In the genomic region with DNA sequence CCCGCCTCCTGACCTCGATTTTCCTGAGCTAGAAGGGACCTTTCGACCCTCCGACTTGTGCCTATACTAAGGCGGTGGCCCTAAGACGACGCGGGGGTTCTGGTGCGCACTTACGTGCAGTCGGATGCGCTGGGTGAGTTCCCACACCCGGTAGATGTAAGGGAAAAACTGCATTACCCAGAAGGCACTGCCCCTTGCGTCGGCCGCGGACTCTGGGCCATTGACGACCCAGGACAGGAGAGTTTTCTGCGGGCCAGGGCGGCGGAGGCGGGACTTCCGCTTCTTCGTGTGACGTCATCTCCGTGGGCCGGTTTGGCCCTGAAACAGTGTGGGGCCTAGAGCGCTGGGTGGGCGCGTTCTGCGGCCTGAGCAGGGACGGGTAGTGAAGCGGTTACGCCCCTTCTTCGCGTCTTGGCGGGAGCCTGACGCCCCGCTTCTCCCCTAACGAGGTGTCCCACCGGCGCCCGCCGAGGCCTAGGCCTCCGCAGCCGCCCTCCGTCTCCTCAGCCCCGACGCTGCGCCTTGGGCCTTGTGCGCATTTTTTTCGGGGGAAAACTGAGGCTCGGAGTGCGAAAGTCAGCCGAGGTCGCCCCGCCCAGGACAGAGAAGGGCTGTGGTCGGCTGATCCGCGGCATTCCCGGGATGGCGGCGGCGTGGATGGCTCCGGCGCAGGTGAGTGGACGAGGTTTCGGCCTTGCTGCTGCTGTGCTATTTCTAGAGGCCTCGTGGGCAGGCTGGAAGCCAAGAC, we compare ENCODE assay signal across 1 cellular context.
TF ChIP-seq lines count a peak whose summit lies in the region.

TSS of gene ZNF460 (plus strand) at position 321 of the 748 bp plus-strand sequence. CDS start at position 643, 322 bp downstream.

TF ChIP-seq in GM12878, 131 proteins besides CTCF, POLR2A, EP300 and RAD21 (continued from another document):
- TF ChIP-seq ZNF687 (IDR thresholded peaks at IDR 0.05) (peak; percentile 34; the same call in 1 of the 2 replicates), RELA (IDR thresholded peaks at IDR 0.05; ENCODE audit: borderline replicate concordance, partially characterized antibody) (peak; percentile 55), SMAD1 (IDR thresholded peaks at IDR 0.05; ENCODE audit: low read depth, partially characterized antibody) (no peak), FOXK2 (IDR thresholded peaks at IDR 0.05) (0 out of 2 replicates have a peak, but pooled peaks have one; percentile 14), NFIC (IDR thresholded peaks at IDR 0.05; ENCODE audit: low read depth, low read length) (no peak), E2F8 (IDR thresholded peaks at IDR 0.05; ENCODE audit: low read depth, partially characterized antibody) (no peak), SRF (IDR thresholded peaks at IDR 0.05; ENCODE audit: low read depth in 2 of 2, low read length in 2 of 2) (peak in 1 of 2 experiments; percentile 61; a peak in 1 of 4 replicates)
- TF ChIP-seq, protein P1, sequence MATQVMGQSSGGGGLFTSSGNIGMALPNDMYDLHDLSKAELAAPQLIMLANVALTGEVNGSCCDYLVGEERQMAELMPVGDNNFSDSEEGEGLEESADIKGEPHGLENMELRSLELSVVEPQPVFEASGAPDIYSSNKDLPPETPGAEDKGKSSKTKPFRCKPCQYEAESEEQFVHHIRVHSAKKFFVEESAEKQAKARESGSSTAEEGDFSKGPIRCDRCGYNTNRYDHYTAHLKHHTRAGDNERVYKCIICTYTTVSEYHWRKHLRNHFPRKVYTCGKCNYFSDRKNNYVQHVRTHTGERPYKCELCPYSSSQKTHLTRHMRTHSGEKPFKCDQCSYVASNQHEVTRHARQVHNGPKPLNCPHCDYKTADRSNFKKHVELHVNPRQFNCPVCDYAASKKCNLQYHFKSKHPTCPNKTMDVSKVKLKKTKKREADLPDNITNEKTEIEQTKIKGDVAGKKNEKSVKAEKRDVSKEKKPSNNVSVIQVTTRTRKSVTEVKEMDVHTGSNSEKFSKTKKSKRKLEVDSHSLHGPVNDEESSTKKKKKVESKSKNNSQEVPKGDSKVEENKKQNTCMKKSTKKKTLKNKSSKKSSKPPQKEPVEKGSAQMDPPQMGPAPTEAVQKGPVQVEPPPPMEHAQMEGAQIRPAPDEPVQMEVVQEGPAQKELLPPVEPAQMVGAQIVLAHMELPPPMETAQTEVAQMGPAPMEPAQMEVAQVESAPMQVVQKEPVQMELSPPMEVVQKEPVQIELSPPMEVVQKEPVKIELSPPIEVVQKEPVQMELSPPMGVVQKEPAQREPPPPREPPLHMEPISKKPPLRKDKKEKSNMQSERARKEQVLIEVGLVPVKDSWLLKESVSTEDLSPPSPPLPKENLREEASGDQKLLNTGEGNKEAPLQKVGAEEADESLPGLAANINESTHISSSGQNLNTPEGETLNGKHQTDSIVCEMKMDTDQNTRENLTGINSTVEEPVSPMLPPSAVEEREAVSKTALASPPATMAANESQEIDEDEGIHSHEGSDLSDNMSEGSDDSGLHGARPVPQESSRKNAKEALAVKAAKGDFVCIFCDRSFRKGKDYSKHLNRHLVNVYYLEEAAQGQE (IDR thresholded peaks at IDR 0.05; ENCODE audit: low read depth, low read length) = no peak
- TF ChIP-seq, protein P2, sequence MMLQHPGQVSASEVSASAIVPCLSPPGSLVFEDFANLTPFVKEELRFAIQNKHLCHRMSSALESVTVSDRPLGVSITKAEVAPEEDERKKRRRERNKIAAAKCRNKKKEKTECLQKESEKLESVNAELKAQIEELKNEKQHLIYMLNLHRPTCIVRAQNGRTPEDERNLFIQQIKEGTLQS (IDR thresholded peaks at IDR 0.05; ENCODE audit: borderline replicate concordance, extremely low read depth, low read depth, low read length) = peak; percentile 65; the same call in 1 of the 2 replicates
